1 cellular context compared by ENCODE assay signal in genomic region chr2:187542123-187542522, GRCh38.
TF ChIP-seq lines count a peak whose summit lies in the region.

No MANE protein-coding gene starts in this region.

TF ChIP-seq in IMR-90, 13 proteins besides CTCF, POLR2A, EP300 and RAD21:
- TF ChIP-seq FOS (IDR thresholded peaks at IDR 0.05; ENCODE audit: low read depth, low read length) (no peak), BHLHE40 (IDR thresholded peaks at IDR 0.05; ENCODE audit: low read depth, low read length) (no peak), USF2 (IDR thresholded peaks at IDR 0.05; ENCODE audit: low read depth, low read length) (no peak), CHD1 (IDR thresholded peaks at IDR 0.05; ENCODE audit: low read depth, low read length) (no peak), ELK1 (IDR thresholded peaks at IDR 0.05; ENCODE audit: borderline replicate concordance, low read depth, low read length) (no peak), MAFK (IDR thresholded peaks at IDR 0.05; ENCODE audit: low read depth, low read length) (no peak), MAZ (IDR thresholded peaks at IDR 0.05; ENCODE audit: borderline replicate concordance, low read depth, low read length) (no peak), SMC3 (IDR thresholded peaks at IDR 0.05; ENCODE audit: low read depth, low read length) (no peak), RFX5 (IDR thresholded peaks at IDR 0.05; ENCODE audit: low read depth, low read length) (no peak), MXI1 (IDR thresholded peaks at IDR 0.05; ENCODE audit: borderline replicate concordance, low read depth, low read length) (no peak), NFE2L2 (IDR thresholded peaks at IDR 0.05; ENCODE audit: low read depth, low read length) (no peak)
TF ChIP-seq in IMR-90: peak in this region for 0.
